In the genomic region with DNA sequence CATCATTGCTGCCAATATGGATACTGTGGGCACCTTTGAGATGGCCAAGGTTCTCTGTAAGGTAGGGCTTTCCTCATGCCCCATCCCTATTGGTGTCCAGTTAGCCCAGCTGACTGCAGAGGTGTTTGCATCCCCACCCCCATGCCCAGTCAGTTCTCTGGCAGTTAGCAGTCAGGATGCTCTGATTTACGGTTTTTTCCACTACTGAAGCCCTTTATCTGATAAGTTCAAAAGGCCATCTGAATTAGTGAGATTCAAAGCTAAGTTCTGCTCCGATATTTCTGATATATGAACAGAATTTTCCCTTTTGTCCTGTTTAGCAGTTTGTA, we compare ENCODE assay signal across 1 cellular context.
TF ChIP-seq lines count a peak whose summit lies in the region.

No MANE protein-coding gene starts in this region.

TF ChIP-seq in endothelial cell of umbilical vein, 7 proteins besides CTCF, POLR2A, EP300 and RAD21:
- no peak for TF ChIP-seq GATA2 (IDR thresholded peaks at IDR 0.05; ENCODE audit: insufficient read depth, insufficient read length, low read depth, low read length)
- no peak for TF ChIP-seq EZH2 (IDR thresholded peaks at IDR 0.05; ENCODE audit: borderline replicate concordance, low read depth, low read length, severe bottlenecking)
- TF ChIP-seq MAX (IDR thresholded peaks at IDR 0.05; ENCODE audit: insufficient read depth, insufficient read length): no peak
